Comparison of ENCODE assay signal across 15 cellular contexts in genomic region chr20:24872291-24873014, GRCh38.
DNase-seq lines count a peak whose midpoint lies in the region; ATAC-seq and TF ChIP-seq lines count a peak whose summit lies in the region.
"Had no signal": no experiment of that assay in that cellular context is flagged by ENCODE, and none has a peak within 500 bp of the region (broad histone marks: within the 10 kb centered on the region; RNA-seq: fewer than 3 reads in every experiment).

No MANE protein-coding gene starts in this region.

- H3K4me2 ChIP-seq in OCI-LY7 (ENCODE audit: low read length) = no peak overlapping the region

- CTCF ChIA-PET in OCI-LY7 (lab: Charles Lee; ENCODE audit: unreplicated experiment) = no interaction called here

- H3K27me3 ChIP-seq in psoas muscle (ENCODE audit: insufficient read depth in 3 of 3, low read length in 2 of 3) = no peaks in the 10 kb centered on the region
- H3K27me3 ChIP-seq: vagina had no signal

- DNase-seq in DMS 273 treated with DMSO at 0.1 percent for 48 hours (lab: John Stamatoyannopoulos, UW) (peak; percentile 15), OCI-LY7 (ENCODE audit: low spot score) (peak; percentile 21), psoas muscle (no peak), NOMO-1 (lab: John Stamatoyannopoulos, UW; ENCODE audit: unreplicated experiment in 2 of 2) (no peak)
- no peak for DNase-seq in activated CD4-positive, alpha-beta T cell treated with anti-CD3 and anti-CD28 coated beads for 48 hours
- DNase-seq: activated CD8-positive, alpha-beta memory T cell treated with anti-CD3 and anti-CD28 coated beads, Interleukin-2, amount 50 U/mL, for 4 hours; AML-193; amniotic stem cell; effector CD4-positive, alpha-beta T cell; heart left ventricle; NCI-H510A treated with DMSO at 0.1 percent for 48 hours had no signal

- intact Hi-C loops in OCI-LY7 (cut with micrococcal nuclease; ENCODE audit: unreplicated experiment) (loop anchor here (1.0 to 5.0 kb wide), 2 partner anchors 29 to 45 kb away; no protein-coding TSS in a partner anchor), psoas muscle (cut with DNase I) (no loop called here)

- ATAC-seq in GM19025 (IDR thresholded peaks at IDR 0.05; ENCODE audit: low read depth, unreplicated experiment) = peak; percentile 71
- peak; percentile 76 for ATAC-seq in HG03432 (IDR thresholded peaks at IDR 0.05; ENCODE audit: unreplicated experiment)
- ATAC-seq in psoas muscle = no peak
- ATAC-seq in GM21360 (IDR thresholded peaks at IDR 0.05; ENCODE audit: unreplicated experiment) = no peak

- no TSS peak for BruUV-seq in OCI-LY7 (replicated peaks; lab: Mats Ljungman, UMichigan)

- POLR2A ChIA-PET in OCI-LY7 (lab: Charles Lee) = interaction anchor here (0.8 kb wide), 1 partner anchor 17 kb away, joined by 3 read pairs; no protein-coding TSS in a partner anchor

- H3K9me3 ChIP-seq in OCI-LY7 (ENCODE audit: low read length) (no peaks in the 10 kb centered on the region), psoas muscle (no peaks in the 10 kb centered on the region)
- H3K9me3 ChIP-seq: heart left ventricle, vagina had no signal

- H3K4me1 ChIP-seq in OCI-LY7 (ENCODE audit: insufficient read depth, low read length, poor library complexity, severe bottlenecking) = no peaks in the 10 kb centered on the region
- H3K4me1 ChIP-seq in psoas muscle = no peaks in the 10 kb centered on the region
- H3K4me1 ChIP-seq: heart left ventricle, vagina had no signal

- no peaks in the 10 kb centered on the region for H3K79me2 ChIP-seq in OCI-LY7 (ENCODE audit: insufficient read depth, low read depth, low read length)

- no peaks in the 10 kb centered on the region for H4K20me1 ChIP-seq in OCI-LY7 (ENCODE audit: insufficient read depth, low read length)

- WGBS in psoas muscle, 3 donors = 56 to 60% (median 59%) methylated on average over 12 of the region's 12 CpGs

- H2AFZ ChIP-seq in OCI-LY7 (ENCODE audit: low read length) = no peak overlapping the region

- no peaks in the 10 kb centered on the region for H3K9me2 ChIP-seq in OCI-LY7 (ENCODE audit: insufficient read depth, low read length)

- TF ChIP-seq CTCF in OCI-LY7 (conservative IDR thresholded peaks at IDR 0.05; ENCODE audit: low read length) = no peak
- TF ChIP-seq CTCF in psoas muscle (IDR thresholded peaks at IDR 0.05) = no peak

- H3K4me3 ChIP-seq in OCI-LY7 (ENCODE audit: low read depth, low read length, poor library complexity, severe bottlenecking) (no peak overlapping the region), psoas muscle (no peak overlapping the region)
- H3K4me3 ChIP-seq: heart left ventricle, vagina had no signal

- H3K27ac ChIP-seq in OCI-LY7 (ENCODE audit: low read depth, low read length, poor library complexity, severe bottlenecking) (no peak overlapping the region), psoas muscle (no peak overlapping the region)
- H3K27ac ChIP-seq: heart left ventricle, vagina had no signal

- H3K36me3 ChIP-seq in OCI-LY7 (ENCODE audit: insufficient read depth, low read length) (no peaks in the 10 kb centered on the region), psoas muscle (ENCODE audit: insufficient read depth in 1 of 2, low read depth in 1 of 2) (no peaks in the 10 kb centered on the region)
- H3K36me3 ChIP-seq: heart left ventricle, vagina had no signal

Comparison
In these comparisons a context has a peak if more than half of its experiments do, and no peak if none do; other contexts are left out.
1. DNase-seq: peak in DMS 273 treated with DMSO at 0.1 percent for 48 hours (single experiment) and OCI-LY7 (single experiment); none in psoas muscle (0 of 2), activated CD4-positive, alpha-beta T cell treated with anti-CD3 and anti-CD28 coated beads for 48 hours (single experiment) and NOMO-1 (0 of 2).
2. ATAC-seq: peak in GM19025 (single experiment) and HG03432 (single experiment); none in psoas muscle (0 of 4) and GM21360 (single experiment).